9 cellular contexts compared by ENCODE assay signal in genomic region chr7:1024331-1024761, GRCh38. TPM values are rescaled to one million over a fixed set of nuclear protein-coding genes. Genes with fewer than 3 reads are reported as not detected.
DNase-seq lines count a peak whose midpoint lies in the region; ATAC-seq and TF ChIP-seq lines count a peak whose summit lies in the region.
"Had no signal": no experiment of that assay in that cellular context is flagged by ENCODE, and none has a peak within 500 bp of the region (broad histone marks: within the 10 kb centered on the region; RNA-seq: fewer than 3 reads in every experiment).

No MANE protein-coding gene starts in this region.

- no peaks in the 10 kb centered on the region for H3K9me3 ChIP-seq in endodermal cell (ENCODE audit: control insufficient read depth, low read length)

- no peak overlapping the region for H3K27ac ChIP-seq in endodermal cell (ENCODE audit: low read depth, low read length)

- 89 to 92% methylated on average over 6 to 13 of the region's 13 CpGs for WGBS in endodermal cell (ENCODE audit: insufficient coverage in 1 of 2, insufficient read length in 1 of 2), 2 experiments

- H3K4me3 Mint-ChIP-seq in endodermal cell, result no peak overlapping the region

- DNase-seq in GM12864 (ENCODE audit: low read depth) (peak; percentile 86), RPMI8226 (peak; percentile 78), DMS153 (lab: John Stamatoyannopoulos, UW) (no peak), activated gamma-delta T cell (lab: John Stamatoyannopoulos, UW) (no peak), NCI-H1048 (lab: John Stamatoyannopoulos, UW) (no peak), endodermal cell (no peak)
- DNase-seq: anterior cingulate cortex had no signal

- no peak for TF ChIP-seq CTCF in GM12864 (IDR thresholded peaks at IDR 0.05; ENCODE audit: low read depth, low read length, missing control alignments)
- no peak for TF ChIP-seq CTCF in endodermal cell (conservative IDR thresholded peaks at IDR 0.05)

- H3K27me3 ChIP-seq in endodermal cell (ENCODE audit: control insufficient read depth, insufficient read depth, low read length, poor library complexity, severe bottlenecking), result no peaks in the 10 kb centered on the region

- no peaks in the 10 kb centered on the region for H3K4me1 ChIP-seq in endodermal cell (ENCODE audit: control insufficient read depth, insufficient read depth, low read length)

- H3K27me3 Mint-ChIP-seq in endodermal cell (ENCODE audit: insufficient read depth), result no peaks in the 10 kb centered on the region

- H3K27ac Mint-ChIP-seq in endodermal cell, result no peak overlapping the region

- peaks cover 19% of the 10 kb centered on the region for H3K36me3 ChIP-seq in endodermal cell (ENCODE audit: control insufficient read depth, insufficient read depth, low read length)

- H3K36me3 Mint-ChIP-seq in endodermal cell (ENCODE audit: low read depth), result peaks cover 18% of the 10 kb centered on the region

- no peak overlapping the region for H3K9ac ChIP-seq in endodermal cell (ENCODE audit: extremely low read depth, low read length, poor library complexity, severe bottlenecking)

- peaks cover 6% of the 10 kb centered on the region for H3K4me1 Mint-ChIP-seq in endodermal cell

- H3K9me3 Mint-ChIP-seq in endodermal cell, result no peaks in the 10 kb centered on the region

- ATAC-seq in GM19452 (IDR thresholded peaks at IDR 0.05; ENCODE audit: unreplicated experiment) (peak; percentile 55), HG03135 (IDR thresholded peaks at IDR 0.05; ENCODE audit: unreplicated experiment) (peak; percentile 52)

- peak overlapping the region; percentile 88 for H3K4me3 ChIP-seq in GM12864 (ENCODE audit: low read depth, low read length)
- no peak overlapping the region for H3K4me3 ChIP-seq in endodermal cell (ENCODE audit: low read length)

RNA-seq across cellular contexts. Expression of gene GPR146, which starts 20.0 kb away (rescaled TPM):
- under 1 TPM; 0.66 to 0.75 TPM for total RNA-seq in endodermal cell
- 1.1 TPM for polyA plus RNA-seq in endodermal cell (2013, experiment 1 of 2)
- polyA plus RNA-seq in endodermal cell (2013, experiment 2 of 2), result 1.7 TPM

RNA-seq across cellular contexts. Expression of gene CYP2W1, which starts 41.4 kb away (rescaled TPM):
- total RNA-seq in endodermal cell, result not detected
- not detected for polyA plus RNA-seq in endodermal cell (2013, experiment 1 of 2)
- polyA plus RNA-seq in endodermal cell (2013, experiment 2 of 2), result not detected

RNA-seq across cellular contexts. Expression of gene COX19, which starts 49.0 kb away (rescaled TPM):
- total RNA-seq in endodermal cell, result 10 to 100 TPM; 15.0 to 18.5 TPM
- polyA plus RNA-seq in endodermal cell (2013, experiment 1 of 2), result 11.1 TPM
- polyA plus RNA-seq in endodermal cell (2013, experiment 2 of 2), result 9.6 TPM

Comparison
In these comparisons a context has a peak if more than half of its experiments do, and no peak if none do; other contexts are left out.
1. DNase-seq: peak in GM12864 (single experiment) and RPMI8226 (single experiment); none in DMS153 (single experiment), activated gamma-delta T cell (single experiment), NCI-H1048 (single experiment) and endodermal cell (single experiment).